ENCODE assay signal across 1 cellular context in the genomic region with DNA sequence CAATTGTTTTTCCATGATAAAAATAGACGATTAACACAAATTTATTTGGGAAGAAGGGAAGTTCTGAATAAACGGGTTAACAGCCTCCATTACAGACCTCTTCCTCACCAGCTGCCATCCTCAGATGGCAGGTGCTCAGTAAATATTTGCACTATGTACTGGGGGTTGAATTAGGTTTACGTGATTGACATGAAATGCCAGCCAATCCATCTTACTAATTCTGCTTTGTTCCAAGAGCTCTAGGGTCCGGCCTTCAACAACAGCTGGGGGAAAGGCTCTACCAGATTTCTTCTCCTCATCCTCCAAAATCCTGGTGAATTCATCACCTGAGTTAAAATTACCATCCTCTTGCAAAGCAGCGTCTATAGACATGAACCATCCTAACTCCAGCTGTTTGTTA.
TF ChIP-seq lines count a peak whose summit lies in the region.

No MANE protein-coding gene starts in this region.

TF ChIP-seq in GM23338, 12 proteins besides CTCF, POLR2A, EP300 and RAD21 (continued from another document):
- TF ChIP-seq, protein P1, sequence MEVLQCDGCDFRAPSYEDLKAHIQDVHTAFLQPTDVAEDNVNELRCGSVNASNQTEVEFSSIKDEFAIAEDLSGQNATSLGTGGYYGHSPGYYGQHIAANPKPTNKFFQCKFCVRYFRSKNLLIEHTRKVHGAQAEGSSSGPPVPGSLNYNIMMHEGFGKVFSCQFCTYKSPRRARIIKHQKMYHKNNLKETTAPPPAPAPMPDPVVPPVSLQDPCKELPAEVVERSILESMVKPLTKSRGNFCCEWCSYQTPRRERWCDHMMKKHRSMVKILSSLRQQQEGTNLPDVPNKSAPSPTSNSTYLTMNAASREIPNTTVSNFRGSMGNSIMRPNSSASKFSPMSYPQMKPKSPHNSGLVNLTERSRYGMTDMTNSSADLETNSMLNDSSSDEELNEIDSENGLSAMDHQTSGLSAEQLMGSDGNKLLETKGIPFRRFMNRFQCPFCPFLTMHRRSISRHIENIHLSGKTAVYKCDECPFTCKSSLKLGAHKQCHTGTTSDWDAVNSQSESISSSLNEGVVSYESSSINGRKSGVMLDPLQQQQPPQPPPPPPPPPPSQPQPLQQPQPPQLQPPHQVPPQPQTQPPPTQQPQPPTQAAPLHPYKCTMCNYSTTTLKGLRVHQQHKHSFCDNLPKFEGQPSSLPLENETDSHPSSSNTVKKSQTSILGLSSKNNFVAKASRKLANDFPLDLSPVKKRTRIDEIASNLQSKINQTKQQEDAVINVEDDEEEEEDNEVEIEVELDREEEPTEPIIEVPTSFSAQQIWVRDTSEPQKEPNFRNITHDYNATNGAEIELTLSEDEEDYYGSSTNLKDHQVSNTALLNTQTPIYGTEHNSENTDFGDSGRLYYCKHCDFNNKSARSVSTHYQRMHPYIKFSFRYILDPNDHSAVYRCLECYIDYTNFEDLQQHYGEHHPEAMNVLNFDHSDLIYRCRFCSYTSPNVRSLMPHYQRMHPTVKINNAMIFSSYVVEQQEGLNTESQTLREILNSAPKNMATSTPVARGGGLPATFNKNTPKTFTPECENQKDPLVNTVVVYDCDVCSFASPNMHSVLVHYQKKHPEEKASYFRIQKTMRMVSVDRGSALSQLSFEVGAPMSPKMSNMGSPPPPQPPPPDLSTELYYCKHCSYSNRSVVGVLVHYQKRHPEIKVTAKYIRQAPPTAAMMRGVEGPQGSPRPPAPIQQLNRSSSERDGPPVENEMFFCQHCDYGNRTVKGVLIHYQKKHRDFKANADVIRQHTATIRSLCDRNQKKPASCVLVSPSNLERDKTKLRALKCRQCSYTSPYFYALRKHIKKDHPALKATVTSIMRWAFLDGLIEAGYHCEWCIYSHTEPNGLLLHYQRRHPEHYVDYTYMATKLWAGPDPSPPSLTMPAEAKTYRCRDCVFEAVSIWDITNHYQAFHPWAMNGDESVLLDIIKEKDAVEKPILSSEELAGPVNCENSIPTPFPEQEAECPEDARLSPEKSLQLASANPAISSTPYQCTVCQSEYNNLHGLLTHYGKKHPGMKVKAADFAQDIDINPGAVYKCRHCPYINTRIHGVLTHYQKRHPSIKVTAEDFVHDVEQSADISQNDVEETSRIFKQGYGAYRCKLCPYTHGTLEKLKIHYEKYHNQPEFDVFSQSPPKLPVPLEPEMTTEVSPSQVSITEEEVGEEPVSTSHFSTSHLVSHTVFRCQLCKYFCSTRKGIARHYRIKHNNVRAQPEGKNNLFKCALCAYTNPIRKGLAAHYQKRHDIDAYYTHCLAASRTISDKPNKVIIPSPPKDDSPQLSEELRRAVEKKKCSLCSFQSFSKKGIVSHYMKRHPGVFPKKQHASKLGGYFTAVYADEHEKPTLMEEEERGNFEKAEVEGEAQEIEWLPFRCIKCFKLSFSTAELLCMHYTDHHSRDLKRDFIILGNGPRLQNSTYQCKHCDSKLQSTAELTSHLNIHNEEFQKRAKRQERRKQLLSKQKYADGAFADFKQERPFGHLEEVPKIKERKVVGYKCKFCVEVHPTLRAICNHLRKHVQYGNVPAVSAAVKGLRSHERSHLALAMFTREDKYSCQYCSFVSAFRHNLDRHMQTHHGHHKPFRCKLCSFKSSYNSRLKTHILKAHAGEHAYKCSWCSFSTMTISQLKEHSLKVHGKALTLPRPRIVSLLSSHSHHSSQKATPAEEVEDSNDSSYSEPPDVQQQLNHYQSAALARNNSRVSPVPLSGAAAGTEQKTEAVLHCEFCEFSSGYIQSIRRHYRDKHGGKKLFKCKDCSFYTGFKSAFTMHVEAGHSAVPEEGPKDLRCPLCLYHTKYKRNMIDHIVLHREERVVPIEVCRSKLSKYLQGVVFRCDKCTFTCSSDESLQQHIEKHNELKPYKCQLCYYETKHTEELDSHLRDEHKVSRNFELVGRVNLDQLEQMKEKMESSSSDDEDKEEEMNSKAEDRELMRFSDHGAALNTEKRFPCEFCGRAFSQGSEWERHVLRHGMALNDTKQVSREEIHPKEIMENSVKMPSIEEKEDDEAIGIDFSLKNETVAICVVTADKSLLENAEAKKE (CRISPR knock-in tag; IDR thresholded peaks at IDR 0.05), result no peak
- no peak for TF ChIP-seq STAT1 (IDR thresholded peaks at IDR 0.05; ENCODE audit: unreplicated experiment)
- no peak for TF ChIP-seq EZH2phosphoT487 (IDR thresholded peaks at IDR 0.05; ENCODE audit: unreplicated experiment)
- TF ChIP-seq, protein P2, sequence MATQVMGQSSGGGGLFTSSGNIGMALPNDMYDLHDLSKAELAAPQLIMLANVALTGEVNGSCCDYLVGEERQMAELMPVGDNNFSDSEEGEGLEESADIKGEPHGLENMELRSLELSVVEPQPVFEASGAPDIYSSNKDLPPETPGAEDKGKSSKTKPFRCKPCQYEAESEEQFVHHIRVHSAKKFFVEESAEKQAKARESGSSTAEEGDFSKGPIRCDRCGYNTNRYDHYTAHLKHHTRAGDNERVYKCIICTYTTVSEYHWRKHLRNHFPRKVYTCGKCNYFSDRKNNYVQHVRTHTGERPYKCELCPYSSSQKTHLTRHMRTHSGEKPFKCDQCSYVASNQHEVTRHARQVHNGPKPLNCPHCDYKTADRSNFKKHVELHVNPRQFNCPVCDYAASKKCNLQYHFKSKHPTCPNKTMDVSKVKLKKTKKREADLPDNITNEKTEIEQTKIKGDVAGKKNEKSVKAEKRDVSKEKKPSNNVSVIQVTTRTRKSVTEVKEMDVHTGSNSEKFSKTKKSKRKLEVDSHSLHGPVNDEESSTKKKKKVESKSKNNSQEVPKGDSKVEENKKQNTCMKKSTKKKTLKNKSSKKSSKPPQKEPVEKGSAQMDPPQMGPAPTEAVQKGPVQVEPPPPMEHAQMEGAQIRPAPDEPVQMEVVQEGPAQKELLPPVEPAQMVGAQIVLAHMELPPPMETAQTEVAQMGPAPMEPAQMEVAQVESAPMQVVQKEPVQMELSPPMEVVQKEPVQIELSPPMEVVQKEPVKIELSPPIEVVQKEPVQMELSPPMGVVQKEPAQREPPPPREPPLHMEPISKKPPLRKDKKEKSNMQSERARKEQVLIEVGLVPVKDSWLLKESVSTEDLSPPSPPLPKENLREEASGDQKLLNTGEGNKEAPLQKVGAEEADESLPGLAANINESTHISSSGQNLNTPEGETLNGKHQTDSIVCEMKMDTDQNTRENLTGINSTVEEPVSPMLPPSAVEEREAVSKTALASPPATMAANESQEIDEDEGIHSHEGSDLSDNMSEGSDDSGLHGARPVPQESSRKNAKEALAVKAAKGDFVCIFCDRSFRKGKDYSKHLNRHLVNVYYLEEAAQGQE (IDR thresholded peaks at IDR 0.05; ENCODE audit: unreplicated experiment), result no peak
- no peak for TF ChIP-seq EZH2 (IDR thresholded peaks at IDR 0.05; ENCODE audit: low read depth, unreplicated experiment)
